20 cellular contexts compared by ENCODE assay signal in genomic region chr7:2317556-2318293, GRCh38.
"Had no signal": no experiment of that assay in that cellular context is flagged by ENCODE, and none has a peak within 500 bp of the region (broad histone marks: within the 10 kb centered on the region; RNA-seq: fewer than 3 reads in every experiment).

No MANE protein-coding gene starts in this region.

- FAIRE-seq: bronchial epithelial cell had no signal

- H3K27me3 ChIP-seq: gastroesophageal sphincter, heart right ventricle, neutrophil had no signal

- H3K27me3 Mint-ChIP-seq: activated B cell treated with CpG ODN at 0.5 μM for 24 hours; activated CD4-positive, alpha-beta T cell treated with anti-CD3 and anti-CD28 coated beads, Interleukin-2, amount 10 ng/mL, durations not matched to agents 7 days and 5 days; stimulated activated memory B cell treated with anti-CD40 and anti-IgM and Interleukin-4, amounts not matched to agents 10 μg/mL and 1 μg/mL and 100 μg/mL, for 72 hours had no signal

- H3K4me1 ChIP-seq: parathyroid adenoma had no signal

- H2AFZ ChIP-seq: parathyroid adenoma had no signal

- H3K4me3 Mint-ChIP-seq: activated B cell treated with CpG ODN at 0.5 μM for 24 hours; activated CD4-positive, alpha-beta T cell treated with anti-CD3 and anti-CD28 coated beads, Interleukin-2, amount 10 ng/mL, durations not matched to agents 7 days and 5 days; activated T-cell treated with anti-CD3 and anti-CD28 coated beads, Interleukin-2, amount 50 U/mL, for 72 hours; stimulated activated memory B cell treated with anti-CD40 and anti-IgM and Interleukin-4, amounts not matched to agents 10 μg/mL and 1 μg/mL and 100 μg/mL, for 72 hours had no signal

- H3K79me2 ChIP-seq: parathyroid adenoma had no signal

- H3K9ac ChIP-seq: parathyroid adenoma had no signal

- H3K4me3 ChIP-seq: esophagus muscularis mucosa, gastroesophageal sphincter, heart right ventricle had no signal

- ATAC-seq: activated T-cell treated with anti-CD3 and anti-CD28 coated beads, Interleukin-2, amount 50 U/mL, for 72 hours; gastroesophageal sphincter; heart right ventricle; left ventricle myocardium superior; sciatic nerve; stimulated activated memory B cell treated with anti-CD40 and anti-IgM and Interleukin-4, amounts not matched to agents 10 μg/mL and 1 μg/mL and 100 μg/mL, for 72 hours had no signal

- H3K9me3 ChIP-seq: esophagus muscularis mucosa, gastroesophageal sphincter, heart right ventricle, neutrophil had no signal

- H3K27ac ChIP-seq: esophagus muscularis mucosa, gastroesophageal sphincter, neutrophil, parathyroid adenoma had no signal

- DNase-seq: activated B cell treated with CpG ODN at 0.5 μM for 24 hours; activated CD4-positive, alpha-beta T cell treated with anti-CD3 and anti-CD28 coated beads, Interleukin-2, amount 10 ng/mL, durations not matched to agents 7 days and 5 days; activated CD8-positive, alpha-beta memory T cell treated with anti-CD3 and anti-CD28 coated beads for 24 hours; activated CD8-positive, alpha-beta memory T cell treated with anti-CD3 and anti-CD28 coated beads, Interleukin-2, amount 50 U/mL, for 48 hours; activated effector memory CD4-positive, alpha-beta T cell treated with anti-CD3 and anti-CD28 coated beads, Interleukin-2, amount 50 U/mL, for 16 hours; activated naive CD4-positive, alpha-beta T cell treated with anti-CD3 and anti-CD28 coated beads, Interleukin-2, amount 50 U/mL, for 16 hours; activated T-cell treated with anti-CD3 and anti-CD28 coated beads, Interleukin-2, amount 50 U/mL, for 72 hours; effector CD4-positive, alpha-beta T cell; heart right ventricle; kidney glomerular epithelial cell; left ventricle myocardium superior; stimulated activated CD4-positive, alpha-beta T cell treated with anti-CD3 and anti-CD28 coated beads, Interleukin-4, amount 100 ng/mL, for 4 hours; T-helper 2 cell had no signal

- H3K27ac Mint-ChIP-seq: activated B cell treated with CpG ODN at 0.5 μM for 24 hours; activated CD4-positive, alpha-beta T cell treated with anti-CD3 and anti-CD28 coated beads, Interleukin-2, amount 10 ng/mL, durations not matched to agents 7 days and 5 days; activated T-cell treated with anti-CD3 and anti-CD28 coated beads, Interleukin-2, amount 50 U/mL, for 72 hours; stimulated activated memory B cell treated with anti-CD40 and anti-IgM and Interleukin-4, amounts not matched to agents 10 μg/mL and 1 μg/mL and 100 μg/mL, for 72 hours had no signal

- H3K36me3 ChIP-seq: esophagus muscularis mucosa, gastroesophageal sphincter, heart right ventricle, neutrophil had no signal

- H3K9me3 Mint-ChIP-seq: activated B cell treated with CpG ODN at 0.5 μM for 24 hours; activated CD4-positive, alpha-beta T cell treated with anti-CD3 and anti-CD28 coated beads, Interleukin-2, amount 10 ng/mL, durations not matched to agents 7 days and 5 days; activated T-cell treated with anti-CD3 and anti-CD28 coated beads, Interleukin-2, amount 50 U/mL, for 72 hours; stimulated activated memory B cell treated with anti-CD40 and anti-IgM and Interleukin-4, amounts not matched to agents 10 μg/mL and 1 μg/mL and 100 μg/mL, for 72 hours had no signal
